ENCODE assay signal across 22 cellular contexts in the genomic region with DNA sequence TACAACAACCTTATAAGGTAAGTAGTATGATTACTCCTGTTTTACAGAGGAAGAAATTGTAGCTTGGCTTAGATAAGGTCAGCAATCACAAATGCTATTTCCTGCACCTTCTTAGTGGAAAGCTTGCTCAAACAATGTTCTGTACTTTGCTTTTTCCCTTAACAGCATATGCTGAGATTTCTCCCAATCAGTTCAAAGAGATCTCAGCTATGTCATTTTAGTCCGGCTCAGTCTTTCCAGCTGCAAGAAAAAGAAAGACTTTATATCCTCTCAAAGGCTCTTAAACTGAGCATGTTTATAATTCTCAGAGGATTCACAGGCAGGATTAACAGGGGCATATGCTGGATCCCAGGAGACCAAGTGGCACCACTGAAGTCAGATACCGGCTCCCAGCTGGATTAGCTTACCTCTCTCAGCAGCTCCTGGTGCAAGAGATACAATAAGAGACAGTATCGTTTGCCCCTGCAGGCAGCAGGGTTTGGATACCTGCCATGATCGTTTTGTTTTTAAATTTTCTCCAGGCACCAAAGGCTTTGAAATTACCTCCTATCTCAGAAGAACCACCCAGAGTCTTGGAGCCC. TPM values are rescaled to one million over a fixed set of nuclear protein-coding genes. Genes with fewer than 3 reads are reported as not detected.
A peak's percentile ranks its signal among the peaks of the same experiment; 100 is the strongest.
DNase-seq lines count a peak whose midpoint lies in the region; TF ChIP-seq lines count a peak whose summit lies in the region.
"Had no signal": no experiment of that assay in that cellular context is flagged by ENCODE, and none has a peak within 500 bp of the region (broad histone marks: within the 10 kb centered on the region; RNA-seq: fewer than 3 reads in every experiment).

No MANE protein-coding gene starts in this region.

- H3K4me3 Mint-ChIP-seq in mesothelial cell of epicardium (no peak overlapping the region), MCF 10A (ENCODE audit: unreplicated experiment) (no peak overlapping the region), nephron progenitor cell (no peak overlapping the region)

- POLR2A ChIA-PET in MCF 10A (lab: Yijun Ruan, JAX) = interaction anchor here (0.6 kb wide), 1 partner anchor 289 kb away, joined by 4 read pairs; no protein-coding TSS in a partner anchor

- CTCF ChIA-PET in MCF 10A (lab: Yijun Ruan, JAX) = interaction anchor here (0.6 kb wide), 1 partner anchor 55 kb away, joined by 3 read pairs; no protein-coding TSS in a partner anchor

- peaks cover 25% of the 10 kb centered on the region for H3K4me1 Mint-ChIP-seq in mesothelial cell of epicardium
- no peaks in the 10 kb centered on the region for H3K4me1 Mint-ChIP-seq in MCF 10A (ENCODE audit: insufficient read depth, unreplicated experiment)
- peaks cover 58% of the 10 kb centered on the region for H3K4me1 Mint-ChIP-seq in nephron progenitor cell

- H3K36me3 Mint-ChIP-seq in mesothelial cell of epicardium (no peaks in the 10 kb centered on the region), MCF 10A (ENCODE audit: insufficient read depth, unreplicated experiment) (no peaks in the 10 kb centered on the region), nephron progenitor cell (ENCODE audit: low read depth) (no peaks in the 10 kb centered on the region)

- intact Hi-C loops in MCF 10A (cut with micrococcal nuclease) = loop anchor here (5.0 kb wide), 1 partner anchor 305 kb away; no protein-coding TSS in a partner anchor

- no TSS peak for BruUV-seq in MCF 10A (replicated peaks; lab: Mats Ljungman, UMichigan)

- DNase-seq in DMS79 treated with DMSO at 0.1 percent for 48 hours (lab: John Stamatoyannopoulos, UW) (peak; percentile 21), DMS79 (lab: John Stamatoyannopoulos, UW) (no peak), NCI-H1436 treated with DMSO at 0.1 percent for 48 hours (lab: John Stamatoyannopoulos, UW) (peak; percentile 51), NCI-H82 (lab: John Stamatoyannopoulos, UW) (peak; percentile 98), mesothelial cell of epicardium (ENCODE audit: low spot score in 2 of 2, unreplicated experiment in 2 of 2) (no peak), MCF 10A (ENCODE audit: unreplicated experiment) (no peak), nephron progenitor cell (no peak)
- no peak for DNase-seq in stimulated activated naive CD4-positive, alpha-beta T cell (lab: John Stamatoyannopoulos, UW)
- DNase-seq: activated CD4-positive, alpha-beta T cell treated with anti-CD3 and anti-CD28 coated beads, Interleukin-2, amount 50 U/mL, for 4 hours; AML-193; foreskin keratinocyte; hippocampal formation; Peyer's patch; retina; substantia nigra had no signal

- H3K27ac Mint-ChIP-seq in mesothelial cell of epicardium = peak overlapping the region; percentile 57
- no peak overlapping the region for H3K27ac Mint-ChIP-seq in MCF 10A (ENCODE audit: low read depth, unreplicated experiment)
- H3K27ac Mint-ChIP-seq in nephron progenitor cell = no peak overlapping the region

- no peaks in the 10 kb centered on the region for H3K27me3 Mint-ChIP-seq in mesothelial cell of epicardium (ENCODE audit: low read depth)
- peaks cover 18% of the 10 kb centered on the region for H3K27me3 Mint-ChIP-seq in MCF 10A (ENCODE audit: insufficient read depth, unreplicated experiment)
- peaks cover 8% of the 10 kb centered on the region for H3K27me3 Mint-ChIP-seq in nephron progenitor cell (ENCODE audit: low read depth, poor library complexity)

- H3K9me3 Mint-ChIP-seq in mesothelial cell of epicardium = no peaks in the 10 kb centered on the region
- H3K9me3 Mint-ChIP-seq in MCF 10A (ENCODE audit: unreplicated experiment) = no peaks in the 10 kb centered on the region
- no peaks in the 10 kb centered on the region for H3K9me3 Mint-ChIP-seq in nephron progenitor cell

- TF ChIP-seq CTCF in mesothelial cell of epicardium (IDR thresholded peaks at IDR 0.05; ENCODE audit: unreplicated experiment) (no peak), MCF 10A (IDR thresholded peaks at IDR 0.05; ENCODE audit: unreplicated experiment) (no peak), nephron progenitor cell (IDR thresholded peaks at IDR 0.05) (no peak)

RNA-seq across cellular contexts. Expression of a gene that starts 29.5 kb away (rescaled TPM):
- total RNA-seq in mesothelial cell of epicardium = 0.24 to 0.45 TPM (median 0.25 TPM) in 3 replicates
- not detected in 2 replicates for total RNA-seq in MCF 10A (2022)
- total RNA-seq: cardiac muscle cell; foreskin keratinocyte; K562; lower leg skin; osteoblast; SK-MEL-5; T-helper 2 cell treated with Interferon-gamma antibody and Interleukin-4, amounts not matched to agents 100 ng/mL and 5 ng/mL, for 36 hours; ureter had no signal

Comparison
In these comparisons a context has a peak if more than half of its experiments do, and no peak if none do; other contexts are left out.
1. DNase-seq: peak in DMS79 treated with DMSO at 0.1 percent for 48 hours (single experiment), NCI-H1436 treated with DMSO at 0.1 percent for 48 hours (single experiment) and NCI-H82 (single experiment); none in DMS79 (single experiment), mesothelial cell of epicardium (0 of 2), MCF 10A (single experiment), nephron progenitor cell (single experiment) and stimulated activated naive CD4-positive, alpha-beta T cell (0 of 6).